In the genomic region with DNA sequence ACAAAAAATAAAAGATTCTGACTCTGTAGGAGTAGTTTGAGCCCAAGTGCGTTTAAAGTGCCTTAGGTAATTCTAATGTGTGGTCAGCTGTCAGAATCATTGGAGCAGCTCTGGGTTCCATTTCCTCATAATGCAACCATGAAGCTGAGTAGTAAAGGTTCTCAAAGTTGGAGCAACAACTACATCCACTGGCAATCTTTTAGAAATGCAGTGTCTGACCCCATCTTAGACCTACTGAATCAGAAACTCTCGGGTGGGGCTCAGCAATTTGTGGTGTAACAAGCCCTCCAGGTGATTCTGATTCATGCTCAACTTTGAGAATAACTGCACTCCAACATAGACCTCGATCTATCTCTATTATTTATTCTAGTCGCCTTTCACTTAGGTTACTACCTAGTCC, we compare ENCODE assay signal across 18 cellular contexts. TPM values are rescaled to one million over a fixed set of nuclear protein-coding genes. Genes with fewer than 3 reads are reported as not detected.
DNase-seq lines count a peak whose midpoint lies in the region; ATAC-seq, FAIRE-seq and TF ChIP-seq lines count a peak whose summit lies in the region.
"Had no signal": no experiment of that assay in that cellular context is flagged by ENCODE, and none has a peak within 500 bp of the region (broad histone marks: within the 10 kb centered on the region; RNA-seq: fewer than 3 reads in every experiment).

No MANE protein-coding gene starts in this region.

- H3K9me3 ChIP-seq in Loucy (ENCODE audit: insufficient read depth, low read depth, low read length) (no peaks in the 10 kb centered on the region), K562 (replicated peaks; ENCODE audit: control insufficient read depth, insufficient read depth, low read depth, low read length) (no peaks in the 10 kb centered on the region), HepG2 (ENCODE audit: low read length) (no peaks in the 10 kb centered on the region), Peyer's patch (no peaks in the 10 kb centered on the region)
- H3K9me3 ChIP-seq: gastrocnemius medialis had no signal

- no peaks in the 10 kb centered on the region for H4K20me1 ChIP-seq in Loucy (ENCODE audit: insufficient read depth, low read length, poor library complexity, severe bottlenecking)
- no peaks in the 10 kb centered on the region for H4K20me1 ChIP-seq in K562 (replicated peaks; ENCODE audit: control insufficient read depth, insufficient read depth, low read length)
- H4K20me1 ChIP-seq in HepG2 (ENCODE audit: insufficient read depth, low read length), result no peaks in the 10 kb centered on the region

- no peak overlapping the region for H3K9ac ChIP-seq in Loucy (ENCODE audit: low read depth, low read length, poor library complexity, severe bottlenecking)
- no peak overlapping the region for H3K9ac ChIP-seq in K562 (ENCODE audit: insufficient read depth in 1 of 2, low read depth in 2 of 2, low read length in 2 of 2)
- no peak overlapping the region for H3K9ac ChIP-seq in HepG2 (ENCODE audit: insufficient read depth, low read depth, low read length)
- H3K9ac ChIP-seq: parathyroid adenoma had no signal

- TF ChIP-seq CTCF in Loucy (conservative IDR thresholded peaks at IDR 0.05; ENCODE audit: low read length) (0 out of 2 replicates have a peak, but pooled peaks have one; percentile 12), K562 (IDR thresholded peaks at IDR 0.05 in 2 of 3, conservative IDR thresholded peaks at IDR 0.05 in 1 of 3; ENCODE audit: insufficient read depth in 2 of 3, low read depth in 1 of 3, low read length in 3 of 3) (peak in 2 of 3 experiments; percentile 8 to 23; a peak in 2 of 6 replicates), HepG2 (CRISPR knock-in tag; IDR thresholded peaks at IDR 0.05) (peak; percentile 39), Peyer's patch (IDR thresholded peaks at IDR 0.05) (peak in 1 of 6 experiments; percentile 13)

- H3K27me3 ChIP-seq in Loucy (ENCODE audit: insufficient read depth, low read length, poor library complexity, severe bottlenecking) (no peaks in the 10 kb centered on the region), K562 (ENCODE audit: control insufficient read depth in 2 of 2, insufficient read depth in 2 of 2, low read length in 2 of 2) (no peaks in the 10 kb centered on the region), HepG2 (ENCODE audit: control insufficient read depth in 1 of 2, insufficient read depth in 2 of 2, low read length in 2 of 2) (no peaks in the 10 kb centered on the region), Peyer's patch (no peaks in the 10 kb centered on the region)
- H3K27me3 ChIP-seq: brain microvascular endothelial cell, gastrocnemius medialis had no signal

- H3K9me1 ChIP-seq in K562 (ENCODE audit: control insufficient read depth, insufficient read depth, low read length), result no peaks in the 10 kb centered on the region

- H3K9me2 ChIP-seq in Loucy (replicated peaks; ENCODE audit: low read depth, low read length), result no peaks in the 10 kb centered on the region

- no peak overlapping the region for H3K4me2 ChIP-seq in Loucy (ENCODE audit: low read depth, low read length, poor library complexity, severe bottlenecking)
- no peak overlapping the region for H3K4me2 ChIP-seq in K562 (ENCODE audit: insufficient read depth, low read length)
- no peak overlapping the region for H3K4me2 ChIP-seq in HepG2 (ENCODE audit: low read depth, low read length)

- BruUV-seq in K562 (replicated peaks; lab: Mats Ljungman, UMichigan) (no TSS peak), HepG2 (replicated peaks; lab: Mats Ljungman, UMichigan) (no TSS peak)

- intact Hi-C loops in K562 (cut with micrococcal nuclease), result loop anchor here (2.0 to 5.0 kb wide), 3 partner anchors 90 to 122 kb away; no protein-coding TSS in a partner anchor
- intact Hi-C loops in HepG2 (cut with micrococcal nuclease; ENCODE audit: unreplicated experiment), result no loop called here

- TF ChIP-seq EP300 in K562 (IDR thresholded peaks at IDR 0.05; ENCODE audit: low read length) (no peak), HepG2 (IDR thresholded peaks at IDR 0.05; ENCODE audit: low read depth in 2 of 2, low read length in 2 of 2) (no peak), HepG2 (CRISPR knock-in tag; IDR thresholded peaks at IDR 0.05; ENCODE audit: borderline replicate concordance) (no peak)

- H3K79me2 ChIP-seq in Loucy (ENCODE audit: insufficient read depth, low read length), result no peaks in the 10 kb centered on the region
- H3K79me2 ChIP-seq in K562 (ENCODE audit: control insufficient read depth, insufficient read depth, low read length), result no peaks in the 10 kb centered on the region
- no peaks in the 10 kb centered on the region for H3K79me2 ChIP-seq in HepG2 (ENCODE audit: insufficient read depth, low read length)
- H3K79me2 ChIP-seq: parathyroid adenoma had no signal

- FAIRE-seq in K562 (lab: Jason Lieb, UNC), result peak; percentile 55
- FAIRE-seq in HepG2 (lab: Jason Lieb, UNC), result no peak
- FAIRE-seq in urothelium cell line (lab: Jason Lieb, UNC), result no peak

- DNase-seq in CD1c-positive myeloid dendritic cell (ENCODE audit: extremely low spot score), result peak; percentile 20
- no peak for DNase-seq in K562 (ENCODE audit: extremely low read depth in 1 of 4, low spot score in 3 of 4)
- no peak for DNase-seq in HepG2 (ENCODE audit: low spot score)
- DNase-seq in Peyer's patch, result no peak
- no peak for DNase-seq in urothelium cell line (ENCODE audit: low spot score)
- DNase-seq: activated gamma-delta T cell treated with Interleukin-2 at 50 U/mL for 16 hours; brain microvascular endothelial cell; DND-41; effector CD8-positive, alpha-beta T cell; gastrocnemius medialis; NCI-H2081 treated with DMSO at 0.1 percent for 48 hours; substantia nigra had no signal

- H3K36me3 ChIP-seq in Loucy (ENCODE audit: insufficient read depth, low read length), result no peaks in the 10 kb centered on the region
- no peaks in the 10 kb centered on the region for H3K36me3 ChIP-seq in K562 (ENCODE audit: control insufficient read depth, insufficient read depth, low read length)
- no peaks in the 10 kb centered on the region for H3K36me3 ChIP-seq in HepG2 (replicated peaks in 1 of 2; ENCODE audit: control insufficient read depth in 1 of 2, insufficient read depth in 2 of 2, low read length in 2 of 2)
- no peaks in the 10 kb centered on the region for H3K36me3 ChIP-seq in Peyer's patch
- H3K36me3 ChIP-seq: brain microvascular endothelial cell, gastrocnemius medialis had no signal

- no peak overlapping the region for H3K27ac ChIP-seq in K562 (ENCODE audit: extremely low read depth, low read depth, low read length)
- H3K27ac ChIP-seq in HepG2 (ENCODE audit: extremely low read length, insufficient read depth, low read length), result no peak overlapping the region
- no peak overlapping the region for H3K27ac ChIP-seq in Peyer's patch
- H3K27ac ChIP-seq: brain microvascular endothelial cell, gastrocnemius medialis, parathyroid adenoma had no signal

- TF ChIP-seq POLR2A in K562 (conservative IDR thresholded peaks at IDR 0.05) (no peak), HepG2 (IDR thresholded peaks at IDR 0.05; ENCODE audit: insufficient read depth in 1 of 2, low read depth in 2 of 2, low read length in 2 of 2) (no peak), Peyer's patch (IDR thresholded peaks at IDR 0.05) (no peak)

- POLR2A ChIA-PET in K562 (lab: Yijun Ruan, JAX), result no interaction called here
- POLR2A ChIA-PET in HepG2 (lab: Yijun Ruan, JAX), result no interaction called here

- WGBS in K562 (ENCODE audit: insufficient coverage, low coverage, missing lambda C conversion rate), result 20% methylated on average over 4 of the region's 4 CpGs
- WGBS in HepG2 (ENCODE audit: low lambda C conversion rate), result 91% methylated on average over 4 of the region's 4 CpGs

- H3K4me1 ChIP-seq in Loucy (ENCODE audit: insufficient read depth, low read length, poor library complexity, severe bottlenecking) (no peaks in the 10 kb centered on the region), K562 (replicated peaks in 1 of 2; ENCODE audit: control insufficient read depth in 2 of 2, insufficient read depth in 2 of 2, low read length in 2 of 2) (no peaks in the 10 kb centered on the region; a peak in 1 of 5 replicates), HepG2 (ENCODE audit: insufficient read depth, low read length) (no peaks in the 10 kb centered on the region), Peyer's patch (no peaks in the 10 kb centered on the region)
- H3K4me1 ChIP-seq: gastrocnemius medialis, parathyroid adenoma had no signal

- no peak overlapping the region for H2AFZ ChIP-seq in Loucy (ENCODE audit: low read length)
- H2AFZ ChIP-seq in K562 (ENCODE audit: low read depth, low read length), result peak overlapping the region; percentile 49; the same call in 1 of the 2 replicates
- H2AFZ ChIP-seq in HepG2 (ENCODE audit: low read length), result no peak overlapping the region
- H2AFZ ChIP-seq: parathyroid adenoma had no signal

- in situ Hi-C loops in K562 (cut with MboI), result no loop called here
- in situ Hi-C loops in HepG2 (cut with HindIII; ENCODE audit: extremely low pct_ligation_motif_present, low pct_unique_long_range_greater_than_20kb), result no loop called here

- CTCF ChIA-PET in K562 (lab: Yijun Ruan, JAX; ENCODE audit: low intra/inter-chr PET ratio), result no interaction called here
- CTCF ChIA-PET in HepG2 (lab: Yijun Ruan, JAX; ENCODE audit: low intra/inter-chr PET ratio, low total read pairs), result no interaction called here

- TF ChIP-seq RAD21 in K562 (CRISPR knock-in tag; conservative IDR thresholded peaks at IDR 0.05 in 1 of 2, IDR thresholded peaks at IDR 0.05 in 1 of 2) (peak in 1 of 2 experiments; percentile 50; a peak in 2 of 4 replicates), HepG2 (CRISPR knock-in tag; IDR thresholded peaks at IDR 0.05) (no peak)

- H3K4me3 ChIP-seq in Loucy (ENCODE audit: low read length, poor library complexity, severe bottlenecking) (no peak overlapping the region), K562 (no peak overlapping the region), HepG2 (replicated peaks in 1 of 3; ENCODE audit: insufficient read depth in 1 of 3, low read depth in 2 of 3, low read length in 3 of 3) (no peak overlapping the region), Peyer's patch (no peak overlapping the region)
- H3K4me3 ChIP-seq: gastrocnemius medialis had no signal

- ATAC-seq in K562, result peak; percentile 76
- ATAC-seq in HepG2, result peak; percentile 45; the same call in 1 of the 3 replicates
- no peak for ATAC-seq in HG03045 (IDR thresholded peaks at IDR 0.05; ENCODE audit: unreplicated experiment)
- ATAC-seq in HG03565 (IDR thresholded peaks at IDR 0.05; ENCODE audit: unreplicated experiment), result no peak
- ATAC-seq: gastrocnemius medialis had no signal

- H3F3A ChIP-seq in Loucy (ENCODE audit: low read depth), result no peaks in the 10 kb centered on the region

RNA-seq across cellular contexts. Expression of gene ALDH1A1, which starts 7.6 kb away (rescaled TPM):
- total RNA-seq in K562 (2011; cell fraction: chromatin; rRNA removed; ENCODE audit: low replicate concordance), result 1.6 and 2.2 TPM in 2 replicates
- 0.26 and 1.2 TPM in 2 replicates for total RNA-seq in K562 (2011; cell fraction: nucleolus; rRNA removed)
- 1.2 and 1.5 TPM in 2 replicates for total RNA-seq in K562 (2011; cell fraction: nucleoplasm; rRNA removed)
- total RNA-seq in K562 (2014; rRNA removed) (19.8 and 21.0 TPM in 2 replicates), K562 (2014; rRNA removed; fragmentation: Illumina TruSeq; extraction: Trizol) (32.8 and 38.5 TPM in 2 replicates), K562 (2015; rRNA removed; fragmentation: Illumina TruSeq; extraction: Trizol) (81.2 and 86.3 TPM in 2 replicates), K562 (2021) (24.4 and 27.0 TPM in 2 replicates), HepG2 (2016; rRNA removed; fragmentation: Illumina TruSeq; extraction: Trizol) (439 and 686 TPM in 2 replicates), Peyer's patch (100 to 1,000 TPM; 184 to 561 (median 251) TPM)
- polyA plus RNA-seq in K562 (2011; rRNA removed) (1.3 and 1.8 TPM in 2 replicates), K562 (2014; fragmentation: Illumina TruSeq; extraction: Trizol) (26.3 and 29.3 TPM in 2 replicates), K562 (2014; fragmentation: Nextera tagmentation; extraction: Ambion mirVana) (10 to 100 TPM; 24.4 to 33.0 TPM), K562 (2014; rRNA removed) (20.9 and 21.9 TPM in 2 replicates), HepG2 (2011; rRNA removed) (50.0 and 88.2 TPM in 2 replicates)
- polyA plus RNA-seq in K562 (2011; cell fraction: cytosol; rRNA removed), result 0.55 and 0.75 TPM in 2 replicates
- 0.41 TPM in 2 replicates for polyA plus RNA-seq in K562 (2011; cell fraction: nucleus; rRNA removed)
- 65.5 and 67.1 TPM in 2 replicates for polyA plus RNA-seq in K562 (2012)
- 3.0 and 5.7 TPM in 2 replicates for polyA minus RNA-seq in K562 (2011; rRNA and poly(A)+ RNA removed)
- 0.86 TPM in 1 of 2 replicates, not detected in the other for polyA minus RNA-seq in K562 (2011; cell fraction: cytosol; rRNA and poly(A)+ RNA removed)
- polyA minus RNA-seq in K562 (2011; cell fraction: nucleus; rRNA and poly(A)+ RNA removed), result 0.13 and 0.78 TPM in 2 replicates
- total RNA-seq in HepG2 (2016; cell fraction: cytosol; rRNA removed; fragmentation: Illumina TruSeq; extraction: Trizol; ENCODE audit: low read depth), result 23.4 and 28.1 TPM in 2 replicates
- total RNA-seq in HepG2 (2016; cell fraction: insoluble cytoplasmic fraction; rRNA removed; fragmentation: Illumina TruSeq; extraction: Trizol), result 431 and 688 TPM in 2 replicates
- total RNA-seq in HepG2 (2016; cell fraction: membrane; rRNA removed; fragmentation: Illumina TruSeq; extraction: Trizol), result 55.9 and 65.7 TPM in 2 replicates
- 230 and 235 TPM in 2 replicates for total RNA-seq in HepG2 (2016; cell fraction: nucleus; rRNA removed; fragmentation: Illumina TruSeq; extraction: Trizol)
- 43.0 and 53.0 TPM in 2 replicates for polyA plus RNA-seq in HepG2 (2011; cell fraction: cytosol; rRNA removed)
- 15.1 and 17.0 TPM in 2 replicates for polyA plus RNA-seq in HepG2 (2011; cell fraction: nucleus; rRNA removed)
- 160 and 206 TPM in 2 replicates for polyA plus RNA-seq in HepG2 (2012)
- polyA plus RNA-seq in HepG2 (2016; cell fraction: cytosol; fragmentation: Illumina TruSeq; extraction: Trizol; ENCODE audit: low read depth), result 21.3 and 24.3 TPM in 2 replicates
- polyA plus RNA-seq in HepG2 (2016; cell fraction: insoluble cytoplasmic fraction; fragmentation: Illumina TruSeq; extraction: Trizol; ENCODE audit: low read depth), result 619 and 655 TPM in 2 replicates
- polyA plus RNA-seq in HepG2 (2016; cell fraction: membrane; fragmentation: Illumina TruSeq; extraction: Trizol; ENCODE audit: low read depth), result 40.3 and 48.6 TPM in 2 replicates
- polyA plus RNA-seq in HepG2 (2016; cell fraction: nucleus; fragmentation: Illumina TruSeq; extraction: Trizol; ENCODE audit: insufficient read depth, low read depth), result 212 and 215 TPM in 2 replicates
- 40.3 TPM in 1 of 2 replicates, not detected in the other for polyA minus RNA-seq in HepG2 (2011; rRNA and poly(A)+ RNA removed; ENCODE audit: low replicate concordance)
- 50.9 and 76.9 TPM in 2 replicates for polyA minus RNA-seq in HepG2 (2011; cell fraction: cytosol; rRNA and poly(A)+ RNA removed)
- 88.4 and 90.4 TPM in 2 replicates for polyA minus RNA-seq in HepG2 (2011; cell fraction: nucleus; rRNA and poly(A)+ RNA removed)
- total RNA-seq: activated CD8-positive, alpha-beta memory T cell treated with anti-CD3 and anti-CD28 coated beads for 36 hours; B cell had no signal

Comparison
In these comparisons a context has a peak if more than half of its experiments do, and no peak if none do; other contexts are left out.
1. ATAC-seq: peak in K562 (single experiment) and HepG2 (single experiment); none in HG03045 (single experiment) and HG03565 (single experiment).